In genomic region chr18:79574938-79575525, GRCh38 we compare ENCODE assay signal across 14 cellular contexts.
A peak's percentile ranks its signal among the peaks of the same experiment; 100 is the strongest.
DNase-seq lines count a peak whose midpoint lies in the region; ATAC-seq and FAIRE-seq lines count a peak whose summit lies in the region.
"Had no signal": no experiment of that assay in that cellular context is flagged by ENCODE, and none has a peak within 500 bp of the region (broad histone marks: within the 10 kb centered on the region; RNA-seq: fewer than 3 reads in every experiment).

No MANE protein-coding gene starts in this region.

- peak; percentile 17 for DNase-seq in activated gamma-delta T cell treated with Interleukin-2 at 50 U/mL for 16 hours
- no peak for DNase-seq in activated gamma-delta T cell (lab: John Stamatoyannopoulos, UW)
- peak; percentile 75 for DNase-seq in SKM-1 (lab: John Stamatoyannopoulos, UW; ENCODE audit: unreplicated experiment)
- peak; percentile 16 for DNase-seq in islet precursor cell
- no peak for DNase-seq in stimulated activated naive B cell treated with anti-CD40 and anti-IgM and Interleukin-4, amounts not matched to agents 10 μg/mL and 1 μg/mL and 100 μg/mL, for 72 hours
- DNase-seq in midbrain (lab: John Stamatoyannopoulos, UW), result no peak
- no peak for DNase-seq in GM19238 (ENCODE audit: insufficient read length, low spot score)
- no peak for DNase-seq in frontal cortex (ENCODE audit: low spot score in 2 of 2)
- DNase-seq: activated CD4-positive, alpha-beta T cell treated with anti-CD3 and anti-CD28 coated beads for 1 hour; NCI-H1436 treated with DMSO at 0.1 percent for 48 hours; NCI-H524; nephron progenitor cell had no signal

- H3K27me3 Mint-ChIP-seq in stimulated activated naive B cell treated with anti-CD40 and anti-IgM and Interleukin-4, amounts not matched to agents 10 μg/mL and 1 μg/mL and 100 μg/mL, for 72 hours, result peaks cover 0 to under 1% of the 10 kb centered on the region in 2 donors

- peaks cover 5 to 27% of the 10 kb centered on the region in 2 donors for H3K4me1 Mint-ChIP-seq in stimulated activated naive B cell treated with anti-CD40 and anti-IgM and Interleukin-4, amounts not matched to agents 10 μg/mL and 1 μg/mL and 100 μg/mL, for 72 hours

- ATAC-seq in stimulated activated naive B cell treated with anti-CD40 and anti-IgM and Interleukin-4, amounts not matched to agents 10 μg/mL and 1 μg/mL and 100 μg/mL, for 72 hours (replicated peaks), result peak; percentile 55 to 89
- ATAC-seq: activated naive CD4-positive, alpha-beta T cell treated with anti-CD3 and anti-CD28 coated beads, Interleukin-2, amount 50 U/mL, for 72 hours; HCT116 had no signal

- no peak overlapping the region for H3K4me3 Mint-ChIP-seq in stimulated activated naive B cell treated with anti-CD40 and anti-IgM and Interleukin-4, amounts not matched to agents 10 μg/mL and 1 μg/mL and 100 μg/mL, for 72 hours
- H3K4me3 Mint-ChIP-seq: nephron progenitor cell had no signal

- no peak overlapping the region for H3K27ac Mint-ChIP-seq in stimulated activated naive B cell treated with anti-CD40 and anti-IgM and Interleukin-4, amounts not matched to agents 10 μg/mL and 1 μg/mL and 100 μg/mL, for 72 hours
- H3K27ac Mint-ChIP-seq: activated naive CD4-positive, alpha-beta T cell treated with anti-CD3 and anti-CD28 coated beads, Interleukin-2, amount 50 U/mL, for 72 hours; nephron progenitor cell had no signal

- peaks cover 16 to 23% of the 10 kb centered on the region in 2 donors for H3K9me3 Mint-ChIP-seq in stimulated activated naive B cell treated with anti-CD40 and anti-IgM and Interleukin-4, amounts not matched to agents 10 μg/mL and 1 μg/mL and 100 μg/mL, for 72 hours

- no peak for FAIRE-seq in frontal cortex (lab: Jason Lieb, UNC)

- H3K36me3 Mint-ChIP-seq in stimulated activated naive B cell treated with anti-CD40 and anti-IgM and Interleukin-4, amounts not matched to agents 10 μg/mL and 1 μg/mL and 100 μg/mL, for 72 hours, result peaks cover 8 to 17% of the 10 kb centered on the region in 2 donors

Comparison
In these comparisons a context has a peak if more than half of its experiments do, and no peak if none do; other contexts are left out.
1. DNase-seq: peak in activated gamma-delta T cell treated with Interleukin-2 at 50 U/mL for 16 hours (single experiment), SKM-1 (single experiment) and islet precursor cell (single experiment); none in activated gamma-delta T cell (single experiment), stimulated activated naive B cell treated with anti-CD40 and anti-IgM and Interleukin-4, amounts not matched to agents 10 μg/mL and 1 μg/mL and 100 μg/mL, for 72 hours (single experiment), midbrain (single experiment), GM19238 (single experiment) and frontal cortex (0 of 2).